Comparison of ENCODE assay signal across 1 cellular context in the genomic region with DNA sequence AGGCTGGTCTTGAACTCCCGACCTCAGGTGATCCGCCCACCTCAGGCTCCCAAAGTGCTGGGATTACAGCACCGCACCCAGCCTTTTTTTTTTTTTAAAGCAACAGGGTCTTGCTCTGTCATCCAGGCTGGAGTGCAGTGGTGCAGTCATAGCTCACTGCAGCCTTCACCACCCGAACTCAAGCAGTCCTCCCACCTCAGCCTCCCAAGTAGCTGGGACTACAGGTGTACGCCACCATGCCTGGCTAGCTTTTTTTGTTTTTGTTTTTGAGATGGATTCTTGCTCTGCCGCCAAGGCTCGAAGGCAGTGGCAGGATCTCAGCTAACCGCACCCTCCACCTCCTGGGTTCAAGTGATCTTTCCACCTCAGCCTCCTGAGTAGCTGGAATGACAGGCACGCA.
TF ChIP-seq lines count a peak whose summit lies in the region.

No MANE protein-coding gene starts in this region.

TF ChIP-seq in K562, 482 proteins besides CTCF, POLR2A, EP300 and RAD21:
- 0 out of 2 replicates have a peak, but pooled peaks have one; percentile 13 for TF ChIP-seq BCOR (IDR thresholded peaks at IDR 0.05)
